21 cellular contexts compared by ENCODE assay signal in genomic region chr18:55136258-55136657, GRCh38.
A peak's percentile ranks its signal among the peaks of the same experiment; 100 is the strongest.
DNase-seq lines count a peak whose midpoint lies in the region; ATAC-seq and TF ChIP-seq lines count a peak whose summit lies in the region.
"Had no signal": no experiment of that assay in that cellular context is flagged by ENCODE, and none has a peak within 500 bp of the region (broad histone marks: within the 10 kb centered on the region; RNA-seq: fewer than 3 reads in every experiment).

No MANE protein-coding gene starts in this region.

- H3K36me3 ChIP-seq in RWPE2 (ENCODE audit: low read depth): no peaks in the 10 kb centered on the region
- H3K36me3 ChIP-seq: BLaER1 treated with 17β-estradiol and CSF1 and Interleukin-3, amounts not matched to agents 10 nM and 100 nM had no signal

- no peak overlapping the region for H3K4me3 ChIP-seq in RWPE2 (ENCODE audit: severe bottlenecking)
- H3K4me3 ChIP-seq: BLaER1 treated with 17β-estradiol and CSF1 and Interleukin-3, amounts not matched to agents 10 nM and 100 nM had no signal

- POLR2A ChIA-PET in T-cell (lab: Charles Lee): no interaction called here

- DNase-seq in RWPE2 (ENCODE audit: low spot score) (no peak), T-cell (no peak)
- DNase-seq: DMS79, H9, Kasumi-1, NCI-H1105 treated with DMSO at 0.1 percent for 48 hours, NCI-H1694, NCI-H2081 treated with DMSO at 0.1 percent for 48 hours, NCI-H446 treated with DMSO at 0.1 percent for 48 hours, OCI-M1, RPMI8226, SIG-M5, T-helper 17 cell had no signal

- ATAC-seq in GM18868 (IDR thresholded peaks at IDR 0.05; ENCODE audit: unreplicated experiment): peak; percentile 57
- peak; percentile 68 for ATAC-seq in HG03025 (IDR thresholded peaks at IDR 0.05; ENCODE audit: low FRiP score, unreplicated experiment)
- ATAC-seq in RWPE2 (ENCODE audit: low read depth): no peak
- ATAC-seq in stimulated activated memory B cell treated with anti-CD40 and anti-IgM and Interleukin-4, amounts not matched to agents 10 μg/mL and 1 μg/mL and 100 μg/mL, for 72 hours: peak; percentile 66
- ATAC-seq in HG03135 (IDR thresholded peaks at IDR 0.05; ENCODE audit: unreplicated experiment): no peak
- ATAC-seq in HG02938 (IDR thresholded peaks at IDR 0.05; ENCODE audit: unreplicated experiment): no peak
- ATAC-seq in T-cell (replicated peaks in 1 of 4): no peak
- ATAC-seq: T-helper 17 cell had no signal

- peaks cover 7% of the 10 kb centered on the region for H3K36me3 Mint-ChIP-seq in stimulated activated memory B cell treated with anti-CD40 and anti-IgM and Interleukin-4, amounts not matched to agents 10 μg/mL and 1 μg/mL and 100 μg/mL, for 72 hours
- no peaks in the 10 kb centered on the region for H3K36me3 Mint-ChIP-seq in T-cell
- H3K36me3 Mint-ChIP-seq: IgD-negative memory B cell had no signal

- TF ChIP-seq CTCF in RWPE2 (IDR thresholded peaks at IDR 0.05; ENCODE audit: poor library complexity, severe bottlenecking): no peak

- no peaks in the 10 kb centered on the region for H3K9me3 Mint-ChIP-seq in stimulated activated memory B cell treated with anti-CD40 and anti-IgM and Interleukin-4, amounts not matched to agents 10 μg/mL and 1 μg/mL and 100 μg/mL, for 72 hours
- H3K9me3 Mint-ChIP-seq in T-cell: peaks cover 0 to 11% (median 0%) of the 10 kb centered on the region in 3 donors
- H3K9me3 Mint-ChIP-seq: H9, IgD-negative memory B cell had no signal

- no peaks in the 10 kb centered on the region for H3K9me3 ChIP-seq in RWPE2 (ENCODE audit: severe bottlenecking)
- H3K9me3 ChIP-seq: BLaER1 treated with 17β-estradiol and CSF1 and Interleukin-3, amounts not matched to agents 10 nM and 100 nM had no signal

- H3K27me3 Mint-ChIP-seq in stimulated activated memory B cell treated with anti-CD40 and anti-IgM and Interleukin-4, amounts not matched to agents 10 μg/mL and 1 μg/mL and 100 μg/mL, for 72 hours: peaks cover 17% of the 10 kb centered on the region
- H3K27me3 Mint-ChIP-seq in T-cell: peaks cover 0 to 10% of the 10 kb centered on the region in 2 donors
- H3K27me3 Mint-ChIP-seq: IgD-negative memory B cell had no signal

- CTCF ChIA-PET in T-cell (lab: Charles Lee): no interaction called here

- H3K4me1 ChIP-seq in RWPE2 (ENCODE audit: insufficient read depth, poor library complexity, severe bottlenecking): no peaks in the 10 kb centered on the region
- H3K4me1 ChIP-seq: BLaER1 treated with 17β-estradiol and CSF1 and Interleukin-3, amounts not matched to agents 10 nM and 100 nM had no signal

- H3K4me1 Mint-ChIP-seq in stimulated activated memory B cell treated with anti-CD40 and anti-IgM and Interleukin-4, amounts not matched to agents 10 μg/mL and 1 μg/mL and 100 μg/mL, for 72 hours: peaks cover 18% of the 10 kb centered on the region
- H3K4me1 Mint-ChIP-seq in T-cell: no peaks in the 10 kb centered on the region
- H3K4me1 Mint-ChIP-seq: T-helper 17 cell had no signal

- peak overlapping the region; percentile 34 for H3K27ac ChIP-seq in RWPE2 (ENCODE audit: poor library complexity, severe bottlenecking)
- H3K27ac ChIP-seq: BLaER1 treated with 17β-estradiol and CSF1 and Interleukin-3, amounts not matched to agents 10 nM and 100 nM; HL-60 had no signal

- no peaks in the 10 kb centered on the region for H3K27me3 ChIP-seq in RWPE2 (ENCODE audit: insufficient read depth, poor library complexity, severe bottlenecking)
- H3K27me3 ChIP-seq: BLaER1 treated with 17β-estradiol and CSF1 and Interleukin-3, amounts not matched to agents 10 nM and 100 nM had no signal

- H3K27ac Mint-ChIP-seq in stimulated activated memory B cell treated with anti-CD40 and anti-IgM and Interleukin-4, amounts not matched to agents 10 μg/mL and 1 μg/mL and 100 μg/mL, for 72 hours: no peak overlapping the region
- H3K27ac Mint-ChIP-seq in T-cell: no peak overlapping the region
- H3K27ac Mint-ChIP-seq: H9, T-helper 17 cell had no signal

- H3K4me3 Mint-ChIP-seq in stimulated activated memory B cell treated with anti-CD40 and anti-IgM and Interleukin-4, amounts not matched to agents 10 μg/mL and 1 μg/mL and 100 μg/mL, for 72 hours: no peak overlapping the region
- no peak overlapping the region for H3K4me3 Mint-ChIP-seq in T-cell
- H3K4me3 Mint-ChIP-seq: H9, IgD-negative memory B cell, T-helper 17 cell had no signal

Comparison
In these comparisons a context has a peak if more than half of its experiments do, and no peak if none do; other contexts are left out.
1. ATAC-seq: peak in GM18868 (single experiment), HG03025 (single experiment) and stimulated activated memory B cell treated with anti-CD40 and anti-IgM and Interleukin-4, amounts not matched to agents 10 μg/mL and 1 μg/mL and 100 μg/mL, for 72 hours (single experiment); none in RWPE2 (single experiment), HG03135 (single experiment), HG02938 (single experiment) and T-cell (0 of 4).